In the genomic region with DNA sequence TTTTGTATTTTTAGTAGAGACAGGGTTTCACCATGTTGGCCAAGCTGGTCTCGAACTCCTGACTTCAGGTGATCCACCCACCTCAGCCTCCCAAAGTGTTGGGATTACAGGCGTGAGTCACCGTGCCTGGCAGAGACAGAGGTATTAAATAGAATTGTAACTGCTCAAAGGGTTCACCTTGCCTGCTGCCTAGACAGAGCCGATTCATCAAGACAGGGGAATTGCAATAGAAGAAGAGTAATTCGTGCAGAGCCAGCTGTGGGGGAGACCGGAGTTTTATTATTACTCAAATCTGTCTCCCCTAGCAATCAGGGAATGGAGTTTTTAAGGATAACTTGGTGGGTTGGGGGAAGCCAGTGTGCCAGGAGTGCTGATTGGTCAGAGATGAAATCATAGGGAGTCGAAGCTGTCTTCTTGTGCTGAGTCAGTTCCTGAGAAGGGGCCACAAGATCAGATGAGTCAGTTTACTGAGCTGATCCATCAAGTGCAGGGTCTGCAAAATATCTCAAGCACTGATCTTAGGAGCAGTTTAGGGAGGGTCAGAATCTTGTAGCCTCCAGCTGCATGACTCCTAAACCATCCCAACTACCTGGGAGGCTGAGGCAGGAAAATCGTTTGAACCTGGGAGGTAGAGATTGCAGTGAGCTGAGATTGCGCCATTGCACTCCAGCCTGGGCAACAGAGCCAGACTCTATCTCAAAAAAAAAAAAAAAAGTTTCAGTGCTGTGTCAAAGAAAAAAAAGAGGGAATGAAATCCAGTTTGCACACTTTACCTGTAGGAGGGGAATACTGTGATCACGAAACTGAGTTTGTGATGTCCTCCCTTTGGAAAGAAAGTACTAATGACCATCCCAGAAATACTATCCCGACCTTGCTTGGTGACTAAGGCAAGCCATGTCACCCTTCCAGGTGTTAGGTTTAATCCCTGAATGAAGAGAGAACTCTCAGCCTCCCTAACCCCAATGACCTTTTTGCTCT, we compare ENCODE assay signal across 1 cellular context.
A peak's percentile ranks its signal among the peaks of the same experiment; 100 is the strongest.
TF ChIP-seq lines count a peak whose summit lies in the region.
"Not testable (repeated sequence)": the region's sequence is repeated elsewhere in the genome, so short reads cannot be mapped to it uniquely, and the experiment has no call there.

No MANE protein-coding gene starts in this region.

TF ChIP-seq in K562, 482 proteins besides CTCF, POLR2A, EP300 and RAD21 (continues in another document):
- peak; percentile 79 for TF ChIP-seq ZNF384 (IDR thresholded peaks at IDR 0.05; ENCODE audit: low read depth, low read length)
- peak; percentile 51 for TF ChIP-seq FOXM1 (IDR thresholded peaks at IDR 0.05; ENCODE audit: low read depth)
- not testable (repeated sequence) for TF ChIP-seq FOXM1 (CRISPR knock-in tag; IDR thresholded peaks at IDR 0.05; ENCODE audit: low read depth); NR2C2 (CRISPR knock-in tag; IDR thresholded peaks at IDR 0.05); NR2C1 (IDR thresholded peaks at IDR 0.05); NR4A1 (CRISPR knock-in tag; IDR thresholded peaks at IDR 0.05); JUN (CRISPR knock-in tag; IDR thresholded peaks at IDR 0.05; ENCODE audit: borderline replicate concordance)
- TF ChIP-seq, protein P1, sequence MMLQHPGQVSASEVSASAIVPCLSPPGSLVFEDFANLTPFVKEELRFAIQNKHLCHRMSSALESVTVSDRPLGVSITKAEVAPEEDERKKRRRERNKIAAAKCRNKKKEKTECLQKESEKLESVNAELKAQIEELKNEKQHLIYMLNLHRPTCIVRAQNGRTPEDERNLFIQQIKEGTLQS (IDR thresholded peaks at IDR 0.05): peak; percentile 89
- TF ChIP-seq, protein P1 (CRISPR knock-in tag; conservative IDR thresholded peaks at IDR 0.05): not testable (repeated sequence)
- TF ChIP-seq SP1 (CRISPR knock-in tag; IDR thresholded peaks at IDR 0.05): 0 out of 2 replicates have a peak, but pooled peaks have one; percentile 17
- TF ChIP-seq BCOR (IDR thresholded peaks at IDR 0.05): peak; percentile 91
- TF ChIP-seq, protein P2, sequence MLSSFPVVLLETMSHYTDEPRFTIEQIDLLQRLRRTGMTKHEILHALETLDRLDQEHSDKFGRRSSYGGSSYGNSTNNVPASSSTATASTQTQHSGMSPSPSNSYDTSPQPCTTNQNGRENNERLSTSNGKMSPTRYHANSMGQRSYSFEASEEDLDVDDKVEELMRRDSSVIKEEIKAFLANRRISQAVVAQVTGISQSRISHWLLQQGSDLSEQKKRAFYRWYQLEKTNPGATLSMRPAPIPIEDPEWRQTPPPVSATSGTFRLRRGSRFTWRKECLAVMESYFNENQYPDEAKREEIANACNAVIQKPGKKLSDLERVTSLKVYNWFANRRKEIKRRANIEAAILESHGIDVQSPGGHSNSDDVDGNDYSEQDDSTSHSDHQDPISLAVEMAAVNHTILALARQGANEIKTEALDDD (IDR thresholded peaks at IDR 0.05): peak; percentile 3; the same call in 1 of the 2 replicates
- TF ChIP-seq MEF2D (tag; conservative IDR thresholded peaks at IDR 0.05; ENCODE audit: low read depth): peak; percentile 53
- peak; percentile 45; the same call in 1 of the 2 replicates for TF ChIP-seq NR2C2 (tag; IDR thresholded peaks at IDR 0.05)
- peak; percentile 95 for TF ChIP-seq MAFG (tag; conservative IDR thresholded peaks at IDR 0.05)
- TF ChIP-seq, protein P3, sequence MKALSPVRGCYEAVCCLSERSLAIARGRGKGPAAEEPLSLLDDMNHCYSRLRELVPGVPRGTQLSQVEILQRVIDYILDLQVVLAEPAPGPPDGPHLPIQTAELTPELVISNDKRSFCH (CRISPR knock-in tag; IDR thresholded peaks at IDR 0.05): not testable (repeated sequence)
- TF ChIP-seq, protein P3 (tag; IDR thresholded peaks at IDR 0.05): peak; percentile 51; the same call in 1 of the 2 replicates
- TF ChIP-seq, protein P4, sequence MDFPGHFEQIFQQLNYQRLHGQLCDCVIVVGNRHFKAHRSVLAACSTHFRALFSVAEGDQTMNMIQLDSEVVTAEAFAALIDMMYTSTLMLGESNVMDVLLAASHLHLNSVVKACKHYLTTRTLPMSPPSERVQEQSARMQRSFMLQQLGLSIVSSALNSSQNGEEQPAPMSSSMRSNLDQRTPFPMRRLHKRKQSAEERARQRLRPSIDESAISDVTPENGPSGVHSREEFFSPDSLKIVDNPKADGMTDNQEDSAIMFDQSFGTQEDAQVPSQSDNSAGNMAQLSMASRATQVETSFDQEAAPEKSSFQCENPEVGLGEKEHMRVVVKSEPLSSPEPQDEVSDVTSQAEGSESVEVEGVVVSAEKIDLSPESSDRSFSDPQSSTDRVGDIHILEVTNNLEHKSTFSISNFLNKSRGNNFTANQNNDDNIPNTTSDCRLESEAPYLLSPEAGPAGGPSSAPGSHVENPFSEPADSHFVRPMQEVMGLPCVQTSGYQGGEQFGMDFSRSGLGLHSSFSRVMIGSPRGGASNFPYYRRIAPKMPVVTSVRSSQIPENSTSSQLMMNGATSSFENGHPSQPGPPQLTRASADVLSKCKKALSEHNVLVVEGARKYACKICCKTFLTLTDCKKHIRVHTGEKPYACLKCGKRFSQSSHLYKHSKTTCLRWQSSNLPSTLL (IDR thresholded peaks at IDR 0.05): peak; percentile 90
- 0 out of 2 replicates have a peak, but pooled peaks have one; percentile 13 for TF ChIP-seq NR2C1 (tag; IDR thresholded peaks at IDR 0.05)
- peak; percentile 67 for TF ChIP-seq RBM25 (IDR thresholded peaks at IDR 0.05; ENCODE audit: low read depth, low read length, severe bottlenecking)
- 0 out of 2 replicates have a peak, but pooled peaks have one; percentile 36 for TF ChIP-seq ZNF584 (CRISPR knock-in tag; IDR thresholded peaks at IDR 0.05; ENCODE audit: low read depth)
- peak; percentile 99 for TF ChIP-seq ZNF316 (IDR thresholded peaks at IDR 0.05)
- TF ChIP-seq NFE2 (IDR thresholded peaks at IDR 0.05; ENCODE audit: low read depth): peak; percentile 92
- TF ChIP-seq CBFA2T2 (conservative IDR thresholded peaks at IDR 0.05): peak; percentile 51
- TF ChIP-seq, protein P5, sequence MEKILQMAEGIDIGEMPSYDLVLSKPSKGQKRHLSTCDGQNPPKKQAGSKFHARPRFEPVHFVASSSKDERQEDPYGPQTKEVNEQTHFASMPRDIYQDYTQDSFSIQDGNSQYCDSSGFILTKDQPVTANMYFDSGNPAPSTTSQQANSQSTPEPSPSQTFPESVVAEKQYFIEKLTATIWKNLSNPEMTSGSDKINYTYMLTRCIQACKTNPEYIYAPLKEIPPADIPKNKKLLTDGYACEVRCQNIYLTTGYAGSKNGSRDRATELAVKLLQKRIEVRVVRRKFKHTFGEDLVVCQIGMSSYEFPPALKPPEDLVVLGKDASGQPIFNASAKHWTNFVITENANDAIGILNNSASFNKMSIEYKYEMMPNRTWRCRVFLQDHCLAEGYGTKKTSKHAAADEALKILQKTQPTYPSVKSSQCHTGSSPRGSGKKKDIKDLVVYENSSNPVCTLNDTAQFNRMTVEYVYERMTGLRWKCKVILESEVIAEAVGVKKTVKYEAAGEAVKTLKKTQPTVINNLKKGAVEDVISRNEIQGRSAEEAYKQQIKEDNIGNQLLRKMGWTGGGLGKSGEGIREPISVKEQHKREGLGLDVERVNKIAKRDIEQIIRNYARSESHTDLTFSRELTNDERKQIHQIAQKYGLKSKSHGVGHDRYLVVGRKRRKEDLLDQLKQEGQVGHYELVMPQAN (IDR thresholded peaks at IDR 0.05; ENCODE audit: borderline replicate concordance): peak; percentile 40; the same call in 1 of the 2 replicates
- TF ChIP-seq ZEB2 (IDR thresholded peaks at IDR 0.05): peak; percentile 67; the same call in 1 of the 2 replicates
- peak; percentile 58; the same call in 1 of the 2 replicates for TF ChIP-seq MTA1 (IDR thresholded peaks at IDR 0.05; ENCODE audit: borderline replicate concordance)
- peak in 1 of 2 experiments; percentile 23; a peak in 2 of 4 replicates for TF ChIP-seq NRF1 (conservative IDR thresholded peaks at IDR 0.05 in 1 of 2, IDR thresholded peaks at IDR 0.05 in 1 of 2)
- 0 out of 2 replicates have a peak, but pooled peaks have one; percentile 20 for TF ChIP-seq GABPA (tag; conservative IDR thresholded peaks at IDR 0.05; ENCODE audit: low read depth)
- peak; percentile 77; the same call in 1 of the 2 replicates for TF ChIP-seq MAFF (IDR thresholded peaks at IDR 0.05; ENCODE audit: low read length)
- peak; percentile 76 for TF ChIP-seq CBFA2T3 (IDR thresholded peaks at IDR 0.05)
- TF ChIP-seq MEIS2 (IDR thresholded peaks at IDR 0.05; ENCODE audit: partially characterized antibody): peak; percentile 66
- TF ChIP-seq ZNF644 (tag; IDR thresholded peaks at IDR 0.05; ENCODE audit: low read depth): peak; percentile 55; the same call in 1 of the 2 replicates
- TF ChIP-seq RFX1 (IDR thresholded peaks at IDR 0.05): peak; percentile 60
- TF ChIP-seq NR4A1 (tag; IDR thresholded peaks at IDR 0.05): peak; percentile 54; the same call in 1 of the 2 replicates
- TF ChIP-seq, protein P6, sequence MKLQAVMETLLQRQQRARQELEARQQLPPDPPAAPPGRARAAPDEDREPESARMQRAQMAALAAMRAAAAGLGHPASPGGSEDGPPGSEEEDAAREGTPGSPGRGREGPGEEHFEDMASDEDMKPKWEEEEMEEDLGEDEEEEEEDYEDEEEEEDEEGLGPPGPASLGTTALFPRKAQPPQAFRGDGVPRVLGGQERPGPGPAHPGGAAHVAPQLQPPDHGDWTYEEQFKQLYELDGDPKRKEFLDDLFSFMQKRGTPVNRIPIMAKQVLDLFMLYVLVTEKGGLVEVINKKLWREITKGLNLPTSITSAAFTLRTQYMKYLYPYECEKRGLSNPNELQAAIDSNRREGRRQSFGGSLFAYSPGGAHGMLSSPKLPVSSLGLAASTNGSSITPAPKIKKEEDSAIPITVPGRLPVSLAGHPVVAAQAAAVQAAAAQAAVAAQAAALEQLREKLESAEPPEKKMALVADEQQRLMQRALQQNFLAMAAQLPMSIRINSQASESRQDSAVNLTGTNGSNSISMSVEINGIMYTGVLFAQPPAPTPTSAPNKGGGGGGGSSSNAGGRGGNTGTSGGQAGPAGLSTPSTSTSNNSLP (IDR thresholded peaks at IDR 0.05; ENCODE audit: borderline replicate concordance, low read depth, low read length): 0 out of 2 replicates have a peak, but pooled peaks have one; percentile 30
- TF ChIP-seq FOXP1 (CRISPR knock-in tag; IDR thresholded peaks at IDR 0.05): 0 out of 2 replicates have a peak, but pooled peaks have one; percentile 25
- TF ChIP-seq ADNP (tag; IDR thresholded peaks at IDR 0.05): peak; percentile 95
- TF ChIP-seq, protein P7, sequence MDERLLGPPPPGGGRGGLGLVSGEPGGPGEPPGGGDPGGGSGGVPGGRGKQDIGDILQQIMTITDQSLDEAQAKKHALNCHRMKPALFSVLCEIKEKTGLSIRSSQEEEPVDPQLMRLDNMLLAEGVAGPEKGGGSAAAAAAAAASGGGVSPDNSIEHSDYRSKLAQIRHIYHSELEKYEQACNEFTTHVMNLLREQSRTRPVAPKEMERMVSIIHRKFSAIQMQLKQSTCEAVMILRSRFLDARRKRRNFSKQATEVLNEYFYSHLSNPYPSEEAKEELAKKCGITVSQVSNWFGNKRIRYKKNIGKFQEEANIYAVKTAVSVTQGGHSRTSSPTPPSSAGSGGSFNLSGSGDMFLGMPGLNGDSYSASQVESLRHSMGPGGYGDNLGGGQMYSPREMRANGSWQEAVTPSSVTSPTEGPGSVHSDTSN (CRISPR knock-in tag; IDR thresholded peaks at IDR 0.05; ENCODE audit: low read depth): not testable (repeated sequence)
- TF ChIP-seq, protein P7 (tag; conservative IDR thresholded peaks at IDR 0.05; ENCODE audit: low read depth): peak; percentile 25; the same call in 1 of the 2 replicates
- TF ChIP-seq, protein P8, sequence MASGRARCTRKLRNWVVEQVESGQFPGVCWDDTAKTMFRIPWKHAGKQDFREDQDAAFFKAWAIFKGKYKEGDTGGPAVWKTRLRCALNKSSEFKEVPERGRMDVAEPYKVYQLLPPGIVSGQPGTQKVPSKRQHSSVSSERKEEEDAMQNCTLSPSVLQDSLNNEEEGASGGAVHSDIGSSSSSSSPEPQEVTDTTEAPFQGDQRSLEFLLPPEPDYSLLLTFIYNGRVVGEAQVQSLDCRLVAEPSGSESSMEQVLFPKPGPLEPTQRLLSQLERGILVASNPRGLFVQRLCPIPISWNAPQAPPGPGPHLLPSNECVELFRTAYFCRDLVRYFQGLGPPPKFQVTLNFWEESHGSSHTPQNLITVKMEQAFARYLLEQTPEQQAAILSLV (tag; IDR thresholded peaks at IDR 0.05): peak; percentile 80
- TF ChIP-seq JUND (IDR thresholded peaks at IDR 0.05; ENCODE audit: borderline replicate concordance, low read depth, low read length): peak; percentile 74; the same call in 1 of the 2 replicates
- TF ChIP-seq JUND (tag; IDR thresholded peaks at IDR 0.05; ENCODE audit: borderline replicate concordance, low read depth, low read length): peak; percentile 70; the same call in 2 of the 3 replicates
- TF ChIP-seq SMARCA5 (IDR thresholded peaks at IDR 0.05): peak; percentile 95
- TF ChIP-seq LEF1 (IDR thresholded peaks at IDR 0.05): peak; percentile 66; the same call in 1 of the 2 replicates
- TF ChIP-seq, protein P9, sequence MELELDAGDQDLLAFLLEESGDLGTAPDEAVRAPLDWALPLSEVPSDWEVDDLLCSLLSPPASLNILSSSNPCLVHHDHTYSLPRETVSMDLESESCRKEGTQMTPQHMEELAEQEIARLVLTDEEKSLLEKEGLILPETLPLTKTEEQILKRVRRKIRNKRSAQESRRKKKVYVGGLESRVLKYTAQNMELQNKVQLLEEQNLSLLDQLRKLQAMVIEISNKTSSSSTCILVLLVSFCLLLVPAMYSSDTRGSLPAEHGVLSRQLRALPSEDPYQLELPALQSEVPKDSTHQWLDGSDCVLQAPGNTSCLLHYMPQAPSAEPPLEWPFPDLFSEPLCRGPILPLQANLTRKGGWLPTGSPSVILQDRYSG (tag; conservative IDR thresholded peaks at IDR 0.05; ENCODE audit: low read depth): 0 out of 2 replicates have a peak, but pooled peaks have one; percentile 27
- peak; percentile 68; the same call in 1 of the 2 replicates for TF ChIP-seq JUN (IDR thresholded peaks at IDR 0.05; ENCODE audit: borderline replicate concordance, low read depth, low read length)
- TF ChIP-seq CEBPG (CRISPR knock-in tag; IDR thresholded peaks at IDR 0.05): peak; percentile 84
- TF ChIP-seq CEBPG (tag; conservative IDR thresholded peaks at IDR 0.05 in 1 of 2, IDR thresholded peaks at IDR 0.05 in 1 of 2): peak; percentile 80 to 98
- peak; percentile 98 for TF ChIP-seq C11orf30 (IDR thresholded peaks at IDR 0.05; ENCODE audit: low read depth)
- peak; percentile 94 for TF ChIP-seq ATF7 (IDR thresholded peaks at IDR 0.05)
- peak; percentile 95 for TF ChIP-seq SMARCE1 (IDR thresholded peaks at IDR 0.05)
- TF ChIP-seq FOS (IDR thresholded peaks at IDR 0.05; ENCODE audit: extremely low read depth, insufficient read length): peak; percentile 25
- 0 out of 2 replicates have a peak, but pooled peaks have one; percentile 55 for TF ChIP-seq ZNF197 (CRISPR knock-in tag; IDR thresholded peaks at IDR 0.05; ENCODE audit: low read depth)
